16 cellular contexts compared by ENCODE assay signal in the genomic region with DNA sequence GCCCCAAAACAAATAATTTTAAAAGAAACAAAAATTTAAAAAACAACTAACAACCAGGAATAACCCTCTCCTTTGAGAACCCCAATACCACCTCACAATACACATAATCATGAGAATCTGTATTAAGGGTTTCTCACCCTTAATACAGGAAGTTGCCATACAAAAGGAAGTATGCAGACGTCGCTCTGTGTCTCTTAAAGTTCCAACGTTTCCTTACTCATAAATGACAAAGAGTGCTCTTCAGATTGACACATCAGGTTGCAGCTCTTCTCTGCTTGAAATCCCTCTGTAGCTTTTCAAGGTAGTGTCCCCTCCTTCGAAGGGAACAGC.
A peak's percentile ranks its signal among the peaks of the same experiment; 100 is the strongest.
DNase-seq lines count a peak whose midpoint lies in the region; ATAC-seq, FAIRE-seq and TF ChIP-seq lines count a peak whose summit lies in the region.
"Had no signal": no experiment of that assay in that cellular context is flagged by ENCODE, and none has a peak within 500 bp of the region (broad histone marks: within the 10 kb centered on the region; RNA-seq: fewer than 3 reads in every experiment).

No MANE protein-coding gene starts in this region.

- in situ Hi-C loops in K562 (cut with MboI) = no loop called here

- no peaks in the 10 kb centered on the region for H4K20me1 ChIP-seq in K562 (replicated peaks; ENCODE audit: control insufficient read depth, insufficient read depth, low read length)

- CTCF ChIA-PET in K562 (lab: Yijun Ruan, JAX; ENCODE audit: low intra/inter-chr PET ratio) = no interaction called here

- H3K27ac ChIP-seq in left ventricle myocardium inferior (replicated peaks) = peak overlapping the region; percentile 38
- no peak overlapping the region for H3K27ac ChIP-seq in right atrium auricular region
- H3K27ac ChIP-seq in K562 (ENCODE audit: extremely low read depth, low read depth, low read length) = no peak overlapping the region
- no peak overlapping the region for H3K27ac ChIP-seq in upper lobe of right lung
- H3K27ac ChIP-seq: left lung had no signal

- H2AFZ ChIP-seq in K562 (ENCODE audit: low read depth, low read length) = peak overlapping the region; percentile 72

- FAIRE-seq in K562 (lab: Jason Lieb, UNC) = no peak

- H3K4me1 ChIP-seq in left ventricle myocardium inferior (peaks cover 10% of the 10 kb centered on the region), right atrium auricular region (no peaks in the 10 kb centered on the region), K562 (replicated peaks in 1 of 2; ENCODE audit: control insufficient read depth in 2 of 2, insufficient read depth in 2 of 2, low read length in 2 of 2) (peaks cover 0 to 7% of the 10 kb centered on the region in 2 experiments; a peak in 2 of 5 replicates), upper lobe of right lung (no peaks in the 10 kb centered on the region)

- POLR2A ChIA-PET in K562 (lab: Yijun Ruan, JAX) = no interaction called here

- H3K27me3 Mint-ChIP-seq in memory B cell = peaks cover 5% of the 10 kb centered on the region
- H3K27me3 Mint-ChIP-seq: stimulated activated naive CD8-positive, alpha-beta T cell treated with anti-CD3 and anti-CD28 coated beads, Interleukin-15, Interleukin-2, amounts not matched to agents 100 ng/mL and 50 ng/mL, for 24 hours had no signal

- DNase-seq in left ventricle myocardium inferior (no peak), right atrium auricular region (ENCODE audit: low spot score) (no peak), K562 (ENCODE audit: extremely low read depth in 1 of 4, low spot score in 3 of 4) (no peak), memory B cell (ENCODE audit: low spot score in 2 of 2) (no peak), upper lobe of right lung (no peak)
- no peak for DNase-seq in activated naive CD4-positive, alpha-beta T cell treated with Interleukin-2 at 50 U/mL for 16 hours
- DNase-seq in stimulated activated CD4-positive, alpha-beta T cell treated with anti-CD3 and anti-CD28 coated beads, Interleukin-4, amount 100 ng/mL, for 24 hours = no peak
- DNase-seq: activated CD4-positive, alpha-beta T cell treated with anti-CD3 and anti-CD28 coated beads, Interleukin-2, amount 50 U/mL, for 1 hour; activated T-cell treated with anti-CD3 and anti-CD28 coated beads, Interleukin-2, amount 50 U/mL, for 48 hours; amniotic stem cell; heart right ventricle; left lung; NCI-H1694 treated with DMSO at 0.1 percent for 48 hours had no signal

- H3K4me2 ChIP-seq in K562 (ENCODE audit: insufficient read depth, low read length) = no peak overlapping the region

- no peak overlapping the region for H3K27ac Mint-ChIP-seq in memory B cell
- H3K27ac Mint-ChIP-seq: stimulated activated naive CD8-positive, alpha-beta T cell treated with anti-CD3 and anti-CD28 coated beads, Interleukin-15, Interleukin-2, amounts not matched to agents 100 ng/mL and 50 ng/mL, for 24 hours had no signal

- TF ChIP-seq RAD21 in K562 (CRISPR knock-in tag; conservative IDR thresholded peaks at IDR 0.05 in 1 of 2, IDR thresholded peaks at IDR 0.05 in 1 of 2) = no peak

- no peaks in the 10 kb centered on the region for H3K9me1 ChIP-seq in K562 (ENCODE audit: control insufficient read depth, insufficient read depth, low read length)

- peaks cover 3% of the 10 kb centered on the region for H3K9me3 Mint-ChIP-seq in memory B cell
- H3K9me3 Mint-ChIP-seq: stimulated activated naive CD8-positive, alpha-beta T cell treated with anti-CD3 and anti-CD28 coated beads, Interleukin-15, Interleukin-2, amounts not matched to agents 100 ng/mL and 50 ng/mL, for 24 hours had no signal

- TF ChIP-seq POLR2A in K562 (conservative IDR thresholded peaks at IDR 0.05) = no peak

- no peak for TF ChIP-seq EP300 in K562 (IDR thresholded peaks at IDR 0.05; ENCODE audit: low read length)

- BruUV-seq in K562 (replicated peaks; lab: Mats Ljungman, UMichigan) = no TSS peak

- peaks cover 6% of the 10 kb centered on the region for H3K4me1 Mint-ChIP-seq in memory B cell

- H3K4me3 ChIP-seq in left ventricle myocardium inferior (peak overlapping the region; percentile 55), right atrium auricular region (no peak overlapping the region), K562 (no peak overlapping the region), upper lobe of right lung (peak overlapping the region; percentile 28)

- no peaks in the 10 kb centered on the region for H3K79me2 ChIP-seq in K562 (ENCODE audit: control insufficient read depth, insufficient read depth, low read length)

- TF ChIP-seq CTCF in left ventricle myocardium inferior (IDR thresholded peaks at IDR 0.05; ENCODE audit: borderline replicate concordance) = no peak
- TF ChIP-seq CTCF in right atrium auricular region (IDR thresholded peaks at IDR 0.05) = no peak
- TF ChIP-seq CTCF in K562 (IDR thresholded peaks at IDR 0.05 in 2 of 3, conservative IDR thresholded peaks at IDR 0.05 in 1 of 3; ENCODE audit: insufficient read depth in 2 of 3, low read depth in 1 of 3, low read length in 3 of 3) = no peak
- no peak for TF ChIP-seq CTCF in upper lobe of right lung (IDR thresholded peaks at IDR 0.05)

- peak overlapping the region; percentile 41 for H3K4me3 Mint-ChIP-seq in memory B cell
- H3K4me3 Mint-ChIP-seq: stimulated activated naive CD8-positive, alpha-beta T cell treated with anti-CD3 and anti-CD28 coated beads, Interleukin-15, Interleukin-2, amounts not matched to agents 100 ng/mL and 50 ng/mL, for 24 hours had no signal

- no peaks in the 10 kb centered on the region for H3K27me3 ChIP-seq in left ventricle myocardium inferior (ENCODE audit: low read depth)
- no peaks in the 10 kb centered on the region for H3K27me3 ChIP-seq in right atrium auricular region
- no peaks in the 10 kb centered on the region for H3K27me3 ChIP-seq in K562 (ENCODE audit: control insufficient read depth in 2 of 2, insufficient read depth in 2 of 2, low read length in 2 of 2)
- H3K27me3 ChIP-seq in upper lobe of right lung = no peaks in the 10 kb centered on the region
- H3K27me3 ChIP-seq: heart right ventricle, left lung had no signal

- H3K36me3 Mint-ChIP-seq in memory B cell = peaks cover 2% of the 10 kb centered on the region

- H3K9me3 ChIP-seq in left ventricle myocardium inferior (replicated peaks) (no peaks in the 10 kb centered on the region), right atrium auricular region (no peaks in the 10 kb centered on the region), K562 (replicated peaks; ENCODE audit: control insufficient read depth, insufficient read depth, low read depth, low read length) (no peaks in the 10 kb centered on the region), upper lobe of right lung (no peaks in the 10 kb centered on the region)
- H3K9me3 ChIP-seq: heart right ventricle, left lung had no signal

- ATAC-seq in K562 (no peak), memory B cell (ENCODE audit: low read depth) (no peak), upper lobe of right lung (peak; percentile 29), GM19328 (IDR thresholded peaks at IDR 0.05; ENCODE audit: unreplicated experiment) (no peak)
- ATAC-seq: esophagus mucosa, left lung had no signal

- 53% methylated on average over 4 of the region's 4 CpGs for WGBS in K562 (ENCODE audit: insufficient coverage, low coverage, missing lambda C conversion rate)

- H3K36me3 ChIP-seq in left ventricle myocardium inferior (no peaks in the 10 kb centered on the region), right atrium auricular region (no peaks in the 10 kb centered on the region), K562 (ENCODE audit: control insufficient read depth, insufficient read depth, low read length) (no peaks in the 10 kb centered on the region), upper lobe of right lung (no peaks in the 10 kb centered on the region)
- H3K36me3 ChIP-seq: heart right ventricle, left lung had no signal

- H3K9ac ChIP-seq in K562 (ENCODE audit: insufficient read depth in 1 of 2, low read depth in 2 of 2, low read length in 2 of 2) = no peak overlapping the region

- intact Hi-C loops in left ventricle myocardium inferior (cut with micrococcal nuclease) = no loop called here
- intact Hi-C loops in K562 (cut with micrococcal nuclease) = no loop called here
- intact Hi-C loops in upper lobe of right lung (cut with DNase I) = loop anchor here (10.0 kb wide), 1 partner anchor 293 kb away; no protein-coding TSS in a partner anchor

TF ChIP-seq in K562, 482 proteins besides CTCF, POLR2A, EP300 and RAD21:
- TF ChIP-seq LARP7 (IDR thresholded peaks at IDR 0.05) (no peak), ZFP1 (CRISPR knock-in tag; IDR thresholded peaks at IDR 0.05) (no peak), RCOR1 (IDR thresholded peaks at IDR 0.05; ENCODE audit: borderline replicate concordance in 1 of 2, low read depth in 2 of 2, low read length in 2 of 2) (no peak), HMG20B (CRISPR knock-in tag; IDR thresholded peaks at IDR 0.05) (no peak), XRCC3 (IDR thresholded peaks at IDR 0.05) (no peak)
- TF ChIP-seq, protein P1, sequence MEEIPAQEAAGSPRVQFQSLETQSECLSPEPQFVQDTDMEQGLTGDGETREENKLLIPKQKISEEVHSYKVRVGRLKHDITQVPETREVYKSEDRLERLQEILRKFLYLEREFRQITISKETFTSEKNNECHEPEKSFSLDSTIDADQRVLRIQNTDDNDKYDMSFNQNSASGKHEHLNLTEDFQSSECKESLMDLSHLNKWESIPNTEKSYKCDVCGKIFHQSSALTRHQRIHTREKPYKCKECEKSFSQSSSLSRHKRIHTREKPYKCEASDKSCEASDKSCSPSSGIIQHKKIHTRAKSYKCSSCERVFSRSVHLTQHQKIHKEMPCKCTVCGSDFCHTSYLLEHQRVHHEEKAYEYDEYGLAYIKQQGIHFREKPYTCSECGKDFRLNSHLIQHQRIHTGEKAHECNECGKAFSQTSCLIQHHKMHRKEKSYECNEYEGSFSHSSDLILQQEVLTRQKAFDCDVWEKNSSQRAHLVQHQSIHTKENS (CRISPR knock-in tag; IDR thresholded peaks at IDR 0.05) = no peak
TF ChIP-seq in K562: peak in this region for 0.

Comparison
In these comparisons a context has a peak if more than half of its experiments do, and no peak if none do; other contexts are left out.
1. H3K4me3 ChIP-seq: peak in left ventricle myocardium inferior (single experiment) and upper lobe of right lung (single experiment); none in right atrium auricular region (0 of 2) and K562 (single experiment).